ENCODE assay signal across 2 cellular contexts in genomic region chr6:17423018-17423417, GRCh38.
A peak's percentile ranks its signal among the peaks of the same experiment; 100 is the strongest.
TF ChIP-seq lines count a peak whose summit lies in the region.

No MANE protein-coding gene starts in this region.

TF ChIP-seq in Ishikawa, 13 proteins besides CTCF, POLR2A, EP300 and RAD21:
- no peak for TF ChIP-seq TAF1 (IDR thresholded peaks at IDR 0.05; ENCODE audit: low read depth)
- TF ChIP-seq, protein P1, sequence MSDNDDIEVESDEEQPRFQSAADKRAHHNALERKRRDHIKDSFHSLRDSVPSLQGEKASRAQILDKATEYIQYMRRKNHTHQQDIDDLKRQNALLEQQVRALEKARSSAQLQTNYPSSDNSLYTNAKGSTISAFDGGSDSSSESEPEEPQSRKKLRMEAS (IDR thresholded peaks at IDR 0.05): no peak
- TF ChIP-seq TEAD4 (IDR thresholded peaks at IDR 0.05): peak; percentile 71
- peak; percentile 79 for TF ChIP-seq NFIC (IDR thresholded peaks at IDR 0.05)
- no peak for TF ChIP-seq YY1 (IDR thresholded peaks at IDR 0.05; ENCODE audit: low read depth)
- TF ChIP-seq ZBTB7A (IDR thresholded peaks at IDR 0.05; ENCODE audit: low read depth): no peak
- TF ChIP-seq CREB1 (IDR thresholded peaks at IDR 0.05; ENCODE audit: low read depth): no peak
- no peak for TF ChIP-seq CEBPB (IDR thresholded peaks at IDR 0.05)
- TF ChIP-seq TCF12 (IDR thresholded peaks at IDR 0.05; ENCODE audit: low read depth): no peak
- TF ChIP-seq, protein P2, sequence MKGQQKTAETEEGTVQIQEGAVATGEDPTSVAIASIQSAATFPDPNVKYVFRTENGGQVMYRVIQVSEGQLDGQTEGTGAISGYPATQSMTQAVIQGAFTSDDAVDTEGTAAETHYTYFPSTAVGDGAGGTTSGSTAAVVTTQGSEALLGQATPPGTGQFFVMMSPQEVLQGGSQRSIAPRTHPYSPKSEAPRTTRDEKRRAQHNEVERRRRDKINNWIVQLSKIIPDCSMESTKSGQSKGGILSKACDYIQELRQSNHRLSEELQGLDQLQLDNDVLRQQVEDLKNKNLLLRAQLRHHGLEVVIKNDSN (IDR thresholded peaks at IDR 0.05): peak; percentile 46
- no peak for TF ChIP-seq FOXM1 (IDR thresholded peaks at IDR 0.05; ENCODE audit: borderline replicate concordance, low read depth)
- TF ChIP-seq EGR1 (IDR thresholded peaks at IDR 0.05): no peak
- TF ChIP-seq, protein P3, sequence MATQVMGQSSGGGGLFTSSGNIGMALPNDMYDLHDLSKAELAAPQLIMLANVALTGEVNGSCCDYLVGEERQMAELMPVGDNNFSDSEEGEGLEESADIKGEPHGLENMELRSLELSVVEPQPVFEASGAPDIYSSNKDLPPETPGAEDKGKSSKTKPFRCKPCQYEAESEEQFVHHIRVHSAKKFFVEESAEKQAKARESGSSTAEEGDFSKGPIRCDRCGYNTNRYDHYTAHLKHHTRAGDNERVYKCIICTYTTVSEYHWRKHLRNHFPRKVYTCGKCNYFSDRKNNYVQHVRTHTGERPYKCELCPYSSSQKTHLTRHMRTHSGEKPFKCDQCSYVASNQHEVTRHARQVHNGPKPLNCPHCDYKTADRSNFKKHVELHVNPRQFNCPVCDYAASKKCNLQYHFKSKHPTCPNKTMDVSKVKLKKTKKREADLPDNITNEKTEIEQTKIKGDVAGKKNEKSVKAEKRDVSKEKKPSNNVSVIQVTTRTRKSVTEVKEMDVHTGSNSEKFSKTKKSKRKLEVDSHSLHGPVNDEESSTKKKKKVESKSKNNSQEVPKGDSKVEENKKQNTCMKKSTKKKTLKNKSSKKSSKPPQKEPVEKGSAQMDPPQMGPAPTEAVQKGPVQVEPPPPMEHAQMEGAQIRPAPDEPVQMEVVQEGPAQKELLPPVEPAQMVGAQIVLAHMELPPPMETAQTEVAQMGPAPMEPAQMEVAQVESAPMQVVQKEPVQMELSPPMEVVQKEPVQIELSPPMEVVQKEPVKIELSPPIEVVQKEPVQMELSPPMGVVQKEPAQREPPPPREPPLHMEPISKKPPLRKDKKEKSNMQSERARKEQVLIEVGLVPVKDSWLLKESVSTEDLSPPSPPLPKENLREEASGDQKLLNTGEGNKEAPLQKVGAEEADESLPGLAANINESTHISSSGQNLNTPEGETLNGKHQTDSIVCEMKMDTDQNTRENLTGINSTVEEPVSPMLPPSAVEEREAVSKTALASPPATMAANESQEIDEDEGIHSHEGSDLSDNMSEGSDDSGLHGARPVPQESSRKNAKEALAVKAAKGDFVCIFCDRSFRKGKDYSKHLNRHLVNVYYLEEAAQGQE (IDR thresholded peaks at IDR 0.05; ENCODE audit: low read depth): no peak

TF ChIP-seq in SK-N-SH, 30 proteins besides CTCF, POLR2A, EP300 and RAD21:
- no peak for TF ChIP-seq GATA2 (CRISPR knock-in tag; IDR thresholded peaks at IDR 0.05)
TF ChIP-seq in SK-N-SH: peak in this region for 0.
